21 cellular contexts compared by ENCODE assay signal in the genomic region with DNA sequence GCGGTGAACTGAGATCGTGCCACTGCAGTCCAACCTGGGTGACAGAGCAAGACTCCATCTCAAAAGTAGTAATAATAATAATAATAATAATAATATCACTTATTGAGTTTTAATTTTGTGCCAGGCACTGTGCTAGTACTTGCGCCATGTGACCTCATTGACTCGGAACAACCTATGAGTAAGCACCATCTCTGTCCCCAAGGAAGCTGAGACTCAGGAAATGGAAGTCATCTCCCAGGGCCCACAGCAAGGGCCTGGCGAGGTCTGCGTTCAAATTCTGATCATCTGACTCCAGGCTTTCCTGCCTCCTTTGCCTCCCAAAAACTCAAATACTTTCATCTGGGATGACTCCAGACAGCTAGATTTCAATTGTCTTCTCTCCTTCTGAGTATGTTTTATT.
DNase-seq lines count a peak whose midpoint lies in the region; TF ChIP-seq lines count a peak whose summit lies in the region.
"Had no signal": no experiment of that assay in that cellular context is flagged by ENCODE, and none has a peak within 500 bp of the region (broad histone marks: within the 10 kb centered on the region; RNA-seq: fewer than 3 reads in every experiment).

No MANE protein-coding gene starts in this region.

- no peak overlapping the region for H3K4me3 Mint-ChIP-seq in type B pancreatic cell
- no peak overlapping the region for H3K4me3 Mint-ChIP-seq in mesothelial cell of epicardium
- H3K4me3 Mint-ChIP-seq: activated CD4-positive, alpha-beta T cell treated with anti-CD3 and anti-CD28 coated beads for 36 hours; activated naive CD8-positive, alpha-beta T cell; activated T-helper 1 cell treated with anti-CD3 and anti-CD28 coated beads, Interleukin-12 subunit alpha, Interleukin-12 subunit beta, Interleukin-2, Interleukin-4 antibody, amounts not matched to agents 30 ng/mL and 10 ng/mL and 1 ng/mL, durations not matched to agents 14 hours and 24 hours and 36 hours; H9 had no signal

- H3K27ac Mint-ChIP-seq in type B pancreatic cell, result peak overlapping the region; percentile 25
- H3K27ac Mint-ChIP-seq in mesothelial cell of epicardium, result no peak overlapping the region
- H3K27ac Mint-ChIP-seq: activated CD4-positive, alpha-beta T cell treated with anti-CD3 and anti-CD28 coated beads for 36 hours; activated naive CD8-positive, alpha-beta T cell; activated T-helper 1 cell treated with anti-CD3 and anti-CD28 coated beads, Interleukin-12 subunit alpha, Interleukin-12 subunit beta, Interleukin-2, Interleukin-4 antibody, amounts not matched to agents 30 ng/mL and 10 ng/mL and 1 ng/mL, durations not matched to agents 14 hours and 24 hours and 36 hours had no signal

- H3K36me3 Mint-ChIP-seq in type B pancreatic cell, result no peaks in the 10 kb centered on the region
- H3K36me3 Mint-ChIP-seq in mesothelial cell of epicardium, result peaks cover 2% of the 10 kb centered on the region
- H3K36me3 Mint-ChIP-seq: activated naive CD8-positive, alpha-beta T cell had no signal

- TF ChIP-seq CTCF in RWPE1 (conservative IDR thresholded peaks at IDR 0.05; ENCODE audit: low read depth), result no peak
- TF ChIP-seq CTCF in fibroblast of mammary gland (conservative IDR thresholded peaks at IDR 0.05; ENCODE audit: control insufficient read depth, insufficient read depth, low read depth, low read length), result no peak
- TF ChIP-seq CTCF in type B pancreatic cell (conservative IDR thresholded peaks at IDR 0.05), result no peak
- TF ChIP-seq CTCF in mesothelial cell of epicardium (IDR thresholded peaks at IDR 0.05; ENCODE audit: unreplicated experiment), result no peak

- POLR2A ChIA-PET in RWPE1 (lab: Yijun Ruan, JAX; ENCODE audit: low non-redundant PET), result no interaction called here

- H3K27me3 Mint-ChIP-seq in type B pancreatic cell, result no peaks in the 10 kb centered on the region
- H3K27me3 Mint-ChIP-seq in mesothelial cell of epicardium (ENCODE audit: low read depth), result no peaks in the 10 kb centered on the region
- H3K27me3 Mint-ChIP-seq: activated CD4-positive, alpha-beta T cell treated with anti-CD3 and anti-CD28 coated beads for 36 hours; activated naive CD8-positive, alpha-beta T cell had no signal

- H3K4me3 ChIP-seq in fibroblast of mammary gland (ENCODE audit: control insufficient read depth, low read depth, low read length), result no peak overlapping the region
- H3K4me3 ChIP-seq: breast epithelium, esophagus squamous epithelium, GM12878, lower lobe of right lung, ovary, stomach had no signal

- H3K9me3 Mint-ChIP-seq in type B pancreatic cell (no peaks in the 10 kb centered on the region), mesothelial cell of epicardium (no peaks in the 10 kb centered on the region)
- H3K9me3 Mint-ChIP-seq: activated T-helper 1 cell treated with anti-CD3 and anti-CD28 coated beads, Interleukin-12 subunit alpha, Interleukin-12 subunit beta, Interleukin-2, Interleukin-4 antibody, amounts not matched to agents 30 ng/mL and 10 ng/mL and 1 ng/mL, durations not matched to agents 14 hours and 24 hours and 36 hours; H9 had no signal

- H3K27ac ChIP-seq in RWPE1, result peak overlapping the region; percentile 84
- H3K27ac ChIP-seq: breast epithelium, esophagus squamous epithelium, lower lobe of right lung, ovary had no signal

- H3K4me1 Mint-ChIP-seq in type B pancreatic cell (ENCODE audit: unreplicated experiment) (peaks cover 21% of the 10 kb centered on the region), mesothelial cell of epicardium (peaks cover 22% of the 10 kb centered on the region)
- H3K4me1 Mint-ChIP-seq: activated CD4-positive, alpha-beta T cell treated with anti-CD3 and anti-CD28 coated beads for 36 hours had no signal

- peak; percentile 58 for DNase-seq in GM03348 (ENCODE audit: low spot score)
- no peak for DNase-seq in RWPE1 (ENCODE audit: low spot score)
- peak; percentile 72 for DNase-seq in fibroblast of mammary gland (ENCODE audit: low read depth)
- no peak for DNase-seq in type B pancreatic cell (ENCODE audit: extremely low spot score, unreplicated experiment)
- DNase-seq in mesothelial cell of epicardium (ENCODE audit: low spot score in 2 of 2, unreplicated experiment in 2 of 2), result no peak
- no peak for DNase-seq in occipital lobe (lab: John Stamatoyannopoulos, UW)
- no peak for DNase-seq in stimulated activated naive CD4-positive, alpha-beta T cell (lab: John Stamatoyannopoulos, UW)
- DNase-seq: activated CD4-positive, alpha-beta T cell treated with anti-CD3 and anti-CD28 coated beads for 36 hours; C1 segment of cervical spinal cord; esophagus squamous epithelium; H9; lower lobe of right lung; NCI-H187 treated with DMSO at 0.1 percent for 48 hours; ovary; stimulated activated CD4-positive, alpha-beta T cell treated with anti-CD3 and anti-CD28 coated beads, Interleukin-4, amount 100 ng/mL, for 1 hour; stomach; trophoblast cell had no signal

- CTCF ChIA-PET in RWPE1 (lab: Yijun Ruan, JAX), result no interaction called here

Comparison
In these comparisons a context has a peak if more than half of its experiments do, and no peak if none do; other contexts are left out.
1. DNase-seq: peak in GM03348 (single experiment) and fibroblast of mammary gland (single experiment); none in RWPE1 (single experiment), type B pancreatic cell (single experiment), mesothelial cell of epicardium (0 of 2), occipital lobe (single experiment) and stimulated activated naive CD4-positive, alpha-beta T cell (0 of 6).